Comparison of ENCODE assay signal across 26 cellular contexts in the genomic region with DNA sequence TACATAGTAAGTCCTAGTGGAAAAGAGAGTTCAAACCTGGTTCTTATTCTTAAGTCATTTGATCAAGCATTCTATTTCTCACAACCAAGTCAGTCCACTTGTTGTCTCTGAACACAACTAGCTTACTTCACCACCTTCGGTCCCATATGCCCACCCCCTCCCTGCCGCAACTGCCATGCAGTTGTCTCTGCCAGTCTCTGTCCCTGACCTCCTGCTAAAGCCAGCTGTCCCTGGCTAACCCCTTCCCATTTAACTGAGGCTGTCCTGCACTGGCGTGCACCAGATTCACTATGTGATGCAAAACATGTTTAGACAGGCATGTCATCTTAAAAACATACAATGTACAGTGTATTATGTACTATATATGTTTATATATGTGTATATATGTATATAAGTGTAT. TPM values are rescaled to one million over a fixed set of nuclear protein-coding genes. Genes with fewer than 3 reads are reported as not detected.
"Had no signal": no experiment of that assay in that cellular context is flagged by ENCODE, and none has a peak within 500 bp of the region (broad histone marks: within the 10 kb centered on the region; RNA-seq: fewer than 3 reads in every experiment).

No MANE protein-coding gene starts in this region.

- H3K36me3 ChIP-seq: brain microvascular endothelial cell had no signal

- H3K27ac ChIP-seq: brain microvascular endothelial cell, coronary artery, dorsolateral prefrontal cortex, VCaP had no signal

- H3K27me3 ChIP-seq: brain microvascular endothelial cell had no signal

- ATAC-seq: activated CD8-positive, alpha-beta T cell treated with anti-CD3 and anti-CD28 coated beads for 36 hours; activated T-cell treated with anti-CD3 and anti-CD28 coated beads, Interleukin-2, amount 50 U/mL, for 4 hours; activated T-helper 17 cell treated with anti-CD3 and anti-CD28 coated beads, Interleukin-2, amount 50 U/mL, for 72 hours; esophagus mucosa; WTC11 had no signal

- H3K4me3 ChIP-seq: coronary artery, dorsolateral prefrontal cortex had no signal

- DNase-seq: activated CD4-positive, alpha-beta T cell treated with anti-CD3 and anti-CD28 coated beads for 1 hour; activated CD4-positive, alpha-beta T cell treated with anti-CD3 and anti-CD28 coated beads for 4 hours; activated CD4-positive, alpha-beta T cell treated with anti-CD3 and anti-CD28 coated beads, Interleukin-2, amount 10 ng/mL, durations not matched to agents 7 days and 5 days; activated CD4-positive, alpha-beta T cell treated with anti-CD3 and anti-CD28 coated beads, Interleukin-2, amount 50 U/mL, for 4 hours; activated CD8-positive, alpha-beta memory T cell treated with anti-CD3 and anti-CD28 coated beads for 24 hours; activated CD8-positive, alpha-beta T cell treated with anti-CD3 and anti-CD28 coated beads for 36 hours; activated effector memory CD4-positive, alpha-beta T cell treated with Interleukin-2 at 50 U/mL for 16 hours; activated gamma-delta T cell treated with Interleukin-2 at 50 U/mL for 16 hours; activated naive CD4-positive, alpha-beta T cell treated with anti-CD3 and anti-CD28 coated beads, Interleukin-2, amount 50 U/mL, for 16 hours; activated naive CD4-positive, alpha-beta T cell treated with Interleukin-2 at 50 U/mL for 16 hours; activated T-cell treated with anti-CD3 and anti-CD28 coated beads, Interleukin-2, amount 50 U/mL, for 4 hours; amniotic stem cell; anterior cingulate cortex; brain microvascular endothelial cell; dorsolateral prefrontal cortex; effector memory CD4-positive, alpha-beta T cell; endodermal cell; foreskin fibroblast; glutamatergic neuron; T-helper 2 cell had no signal

RNA-seq across cellular contexts. Expression of a gene that starts 12.7 kb away (rescaled TPM):
- total RNA-seq: activated CD4-positive, alpha-beta T cell treated with anti-CD3 and anti-CD28 coated beads, Interleukin-2, amount 10 ng/mL, durations not matched to agents 7 days and 5 days; activated T-helper 17 cell treated with anti-CD3 and anti-CD28 coated beads, Interleukin-2, amount 50 U/mL, for 72 hours; T-helper 1 cell treated with Interleukin-12 subunit alpha and Interleukin-12 subunit beta and Interleukin-4 antibody, amounts not matched to agents 30 ng/mL and 1 ng/mL, for 36 hours had no signal
